In genomic region chr4:74317616-74318256, GRCh38 we compare ENCODE assay signal across 1 cellular context.
TF ChIP-seq lines count a peak whose summit lies in the region.

No MANE protein-coding gene starts in this region.

TF ChIP-seq in IMR-90, 13 proteins besides CTCF, POLR2A, EP300 and RAD21:
- TF ChIP-seq RFX5 (IDR thresholded peaks at IDR 0.05; ENCODE audit: low read depth, low read length) (no peak), BHLHE40 (IDR thresholded peaks at IDR 0.05; ENCODE audit: low read depth, low read length) (no peak), FOS (IDR thresholded peaks at IDR 0.05; ENCODE audit: low read depth, low read length) (no peak), SMC3 (IDR thresholded peaks at IDR 0.05; ENCODE audit: low read depth, low read length) (no peak), USF2 (IDR thresholded peaks at IDR 0.05; ENCODE audit: low read depth, low read length) (no peak), MAFK (IDR thresholded peaks at IDR 0.05; ENCODE audit: low read depth, low read length) (peak; percentile 21; the same call in 1 of the 2 replicates), ELK1 (IDR thresholded peaks at IDR 0.05; ENCODE audit: borderline replicate concordance, low read depth, low read length) (no peak), CHD1 (IDR thresholded peaks at IDR 0.05; ENCODE audit: low read depth, low read length) (no peak), RCOR1 (IDR thresholded peaks at IDR 0.05; ENCODE audit: insufficient replicate concordance, low read length) (no peak), NFE2L2 (IDR thresholded peaks at IDR 0.05; ENCODE audit: low read depth, low read length) (no peak), CEBPB (IDR thresholded peaks at IDR 0.05; ENCODE audit: low read depth, low read length) (peak; percentile 15; the same call in 1 of the 2 replicates), MXI1 (IDR thresholded peaks at IDR 0.05; ENCODE audit: borderline replicate concordance, low read depth, low read length) (no peak)
